29 cellular contexts compared by ENCODE assay signal in the genomic region with DNA sequence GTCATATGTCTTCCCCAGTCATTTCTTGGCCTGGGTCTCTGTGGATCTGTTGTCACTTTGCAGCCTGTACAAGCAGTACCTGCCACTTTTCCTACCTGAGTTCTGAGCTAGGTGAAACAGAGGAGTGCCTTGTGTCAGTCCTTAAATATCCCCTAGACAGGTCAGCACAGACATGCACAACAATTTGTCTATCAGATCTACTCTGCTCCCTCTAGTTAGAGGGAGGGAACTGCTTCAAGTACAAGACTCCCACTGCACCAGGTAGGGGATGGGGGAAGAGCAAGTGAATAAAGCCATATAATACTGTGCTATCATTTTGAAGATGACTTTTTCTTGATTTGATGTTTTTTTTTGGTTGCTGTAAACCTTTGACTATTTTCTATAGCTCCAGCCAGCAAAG. TPM values are rescaled to one million over a fixed set of nuclear protein-coding genes. Genes with fewer than 3 reads are reported as not detected.
"Had no signal": no experiment of that assay in that cellular context is flagged by ENCODE, and none has a peak within 500 bp of the region (broad histone marks: within the 10 kb centered on the region; RNA-seq: fewer than 3 reads in every experiment).

No MANE protein-coding gene starts in this region.

- H3K27ac Mint-ChIP-seq: mesothelial cell of epicardium; naive B cell; natural killer cell; stimulated activated naive B cell treated with anti-CD40 and anti-IgM and Interleukin-4, amounts not matched to agents 10 μg/mL and 1 μg/mL and 100 μg/mL, for 72 hours had no signal

- H3K36me3 Mint-ChIP-seq: naive B cell; natural killer cell; stimulated activated naive B cell treated with anti-CD40 and anti-IgM and Interleukin-4, amounts not matched to agents 10 μg/mL and 1 μg/mL and 100 μg/mL, for 72 hours had no signal

- H3K27me3 ChIP-seq: ovary, sigmoid colon, spleen, stomach, testis, thyroid gland, transverse colon, upper lobe of left lung, vagina had no signal

- H3K27ac ChIP-seq: lower lobe of right lung, ovary, prostate gland, sigmoid colon, spleen, stomach, testis, thyroid gland, transverse colon, upper lobe of left lung, vagina had no signal

- H3K27me3 Mint-ChIP-seq: naive B cell; stimulated activated naive B cell treated with anti-CD40 and anti-IgM and Interleukin-4, amounts not matched to agents 10 μg/mL and 1 μg/mL and 100 μg/mL, for 72 hours had no signal

- H3K4me1 ChIP-seq: lower lobe of right lung, prostate gland, sigmoid colon, spleen, transverse colon, upper lobe of left lung, vagina had no signal

- H3K9me3 ChIP-seq: lower lobe of right lung, ovary, prostate gland, sigmoid colon, spleen, stomach, testis, thyroid gland, transverse colon, upper lobe of left lung, vagina had no signal

- H3K4me3 ChIP-seq: lower lobe of right lung, ovary, prostate gland, sigmoid colon, spleen, stomach, testis, thyroid gland, transverse colon, upper lobe of left lung, vagina had no signal

- H3K9me3 Mint-ChIP-seq: mesothelial cell of epicardium; natural killer cell; stimulated activated naive B cell treated with anti-CD40 and anti-IgM and Interleukin-4, amounts not matched to agents 10 μg/mL and 1 μg/mL and 100 μg/mL, for 72 hours had no signal

- ATAC-seq: left cardiac atrium; left lobe of liver; left ventricle myocardium superior; natural killer cell; right cardiac atrium; stimulated activated naive B cell treated with anti-CD40 and anti-IgM and Interleukin-4, amounts not matched to agents 10 μg/mL and 1 μg/mL and 100 μg/mL, for 72 hours; stimulated activated naive CD8-positive, alpha-beta T cell treated with anti-CD3 and anti-CD28 coated beads, Interleukin-15, Interleukin-2, amounts not matched to agents 100 U/mL and 50 U/mL, for 24 hours had no signal

- H3K4me3 Mint-ChIP-seq: mesothelial cell of epicardium; naive B cell; natural killer cell; stimulated activated naive B cell treated with anti-CD40 and anti-IgM and Interleukin-4, amounts not matched to agents 10 μg/mL and 1 μg/mL and 100 μg/mL, for 72 hours had no signal

- FAIRE-seq: keratinocyte, small intestine had no signal

- H3K4me1 Mint-ChIP-seq: mesothelial cell of epicardium; naive B cell; natural killer cell; stimulated activated naive B cell treated with anti-CD40 and anti-IgM and Interleukin-4, amounts not matched to agents 10 μg/mL and 1 μg/mL and 100 μg/mL, for 72 hours had no signal

- DNase-seq: hippocampal formation; kidney glomerular epithelial cell; left cardiac atrium; left ventricle myocardium superior; lower lobe of right lung; mammary epithelial cell; mesendoderm; naive B cell; natural killer cell; ovary; retina; right cardiac atrium; sigmoid colon; small intestine; spleen; stimulated activated CD4-positive, alpha-beta T cell treated with anti-CD3 and anti-CD28 coated beads, Interleukin-4, amount 100 ng/mL, for 4 hours; stimulated activated CD8-positive, alpha-beta memory T cell treated with anti-CD3 and anti-CD28 coated beads, Interleukin-4, amount 100 ng/mL, for 48 hours; stimulated activated naive B cell treated with anti-CD40 and anti-IgM and Interleukin-4, amounts not matched to agents 10 μg/mL and 1 μg/mL and 100 μg/mL, for 72 hours; stimulated activated naive CD8-positive, alpha-beta T cell treated with anti-CD3 and anti-CD28 coated beads, Interleukin-15, Interleukin-2, amounts not matched to agents 100 U/mL and 50 U/mL, for 24 hours; stomach; testis; thyroid gland; transverse colon; upper lobe of left lung had no signal

- H3K36me3 ChIP-seq: lower lobe of right lung, ovary, prostate gland, sigmoid colon, spleen, stomach, thyroid gland, transverse colon, upper lobe of left lung, vagina had no signal

RNA-seq across cellular contexts. Expression of gene MIPOL1, which starts 39.4 kb away (rescaled TPM):
- total RNA-seq: natural killer cell had no signal
